ENCODE assay signal across 1 cellular context in the genomic region with DNA sequence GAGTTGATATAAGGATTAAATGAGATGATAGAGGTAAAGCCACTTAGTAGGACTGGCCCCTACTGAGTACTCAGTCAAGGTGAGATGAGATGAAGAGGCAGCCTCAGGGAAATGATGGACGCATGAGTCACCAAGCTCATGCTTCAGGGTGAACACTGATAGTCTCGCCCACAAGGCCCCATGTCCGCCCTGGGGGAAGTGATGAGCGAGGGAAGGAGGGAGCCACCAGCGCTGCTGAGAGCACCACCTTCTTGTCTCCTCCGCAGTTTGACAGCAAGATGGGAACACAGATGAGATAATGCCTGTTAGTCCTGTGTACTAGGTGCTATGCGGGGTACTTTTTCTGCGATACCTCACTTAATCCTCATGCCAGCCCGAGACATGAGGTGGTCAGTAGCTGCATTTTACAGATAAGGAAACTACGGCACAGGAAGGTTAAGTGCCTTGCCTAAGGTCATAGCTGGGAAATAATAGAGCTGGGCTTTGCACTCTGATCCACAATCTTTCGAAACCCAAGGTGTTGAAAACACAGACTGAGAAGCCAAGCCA.
TF ChIP-seq lines count a peak whose summit lies in the region.

No MANE protein-coding gene starts in this region.

TF ChIP-seq in K562, 482 proteins besides CTCF, POLR2A, EP300 and RAD21 (continued from another document and continues in another):
- TF ChIP-seq TRIM25 (IDR thresholded peaks at IDR 0.05; ENCODE audit: borderline replicate concordance) (no peak), ADNP (tag; IDR thresholded peaks at IDR 0.05) (no peak), ATF1 (CRISPR knock-in tag; IDR thresholded peaks at IDR 0.05) (no peak), ATF1 (tag; IDR thresholded peaks at IDR 0.05) (no peak), TEAD1 (CRISPR knock-in tag; IDR thresholded peaks at IDR 0.05) (no peak), CBFA2T2 (conservative IDR thresholded peaks at IDR 0.05) (peak; percentile 92), NFE2L1 (tag; IDR thresholded peaks at IDR 0.05; ENCODE audit: borderline replicate concordance, low read depth) (no peak), ILF3 (IDR thresholded peaks at IDR 0.05; ENCODE audit: borderline replicate concordance) (no peak), ZNF445 (CRISPR knock-in tag; IDR thresholded peaks at IDR 0.05; ENCODE audit: low read depth) (no peak), POLR2G (IDR thresholded peaks at IDR 0.05; ENCODE audit: low read depth, low read length) (no peak), ZNF175 (CRISPR knock-in tag; IDR thresholded peaks at IDR 0.05; ENCODE audit: low read depth) (0 out of 2 replicates have a peak, but pooled peaks have one; percentile 43), KLF6 (CRISPR knock-in tag; IDR thresholded peaks at IDR 0.05; ENCODE audit: borderline replicate concordance) (no peak), KLF16 (IDR thresholded peaks at IDR 0.05) (peak; percentile 87; the same call in 1 of the 2 replicates), DDX20 (tag; IDR thresholded peaks at IDR 0.05; ENCODE audit: low read depth) (no peak), ZNF134 (CRISPR knock-in tag; conservative IDR thresholded peaks at IDR 0.05) (no peak), GTF2E2 (tag; IDR thresholded peaks at IDR 0.05) (no peak), MTA1 (IDR thresholded peaks at IDR 0.05; ENCODE audit: borderline replicate concordance) (no peak; the same call in 1 of the 2 replicates), CEBPG (CRISPR knock-in tag; IDR thresholded peaks at IDR 0.05) (no peak), CEBPG (tag; conservative IDR thresholded peaks at IDR 0.05 in 1 of 2, IDR thresholded peaks at IDR 0.05 in 1 of 2) (peak in 1 of 2 experiments; percentile 40; a peak in 1 of 4 replicates), POLR2AphosphoS2 (IDR thresholded peaks at IDR 0.05; ENCODE audit: low read length) (no peak), KLF13 (tag; IDR thresholded peaks at IDR 0.05; ENCODE audit: borderline replicate concordance, low read depth) (no peak), SAFB2 (IDR thresholded peaks at IDR 0.05; ENCODE audit: borderline replicate concordance, low read depth, low read length, severe bottlenecking) (no peak), ZZZ3 (IDR thresholded peaks at IDR 0.05) (no peak), STAG1 (CRISPR knock-in tag; IDR thresholded peaks at IDR 0.05; ENCODE audit: borderline replicate concordance) (no peak), ZNF511 (CRISPR knock-in tag; IDR thresholded peaks at IDR 0.05) (no peak), SRSF9 (IDR thresholded peaks at IDR 0.05; ENCODE audit: borderline replicate concordance, low read depth, low read length) (no peak), PRPF4 (IDR thresholded peaks at IDR 0.05; ENCODE audit: insufficient read depth, low read depth, low read length, poor library complexity, severe bottlenecking) (no peak), ZKSCAN3 (CRISPR knock-in tag; IDR thresholded peaks at IDR 0.05) (no peak), ATF7 (IDR thresholded peaks at IDR 0.05) (peak; percentile 58), NR4A1 (CRISPR knock-in tag; IDR thresholded peaks at IDR 0.05) (no peak), NR4A1 (tag; IDR thresholded peaks at IDR 0.05) (no peak), MYNN (IDR thresholded peaks at IDR 0.05) (peak; percentile 88), MYNN (CRISPR knock-in tag; IDR thresholded peaks at IDR 0.05) (no peak), ETS1 (conservative IDR thresholded peaks at IDR 0.05; ENCODE audit: control insufficient read depth, low read depth, low read length) (no peak), ZNF354B (CRISPR knock-in tag; IDR thresholded peaks at IDR 0.05) (no peak), CREB3L1 (IDR thresholded peaks at IDR 0.05; ENCODE audit: borderline replicate concordance, low read depth) (peak; percentile 32; the same call in 1 of the 2 replicates), TGIF2 (CRISPR knock-in tag; IDR thresholded peaks at IDR 0.05) (no peak), FIP1L1 (IDR thresholded peaks at IDR 0.05; ENCODE audit: low read depth, low read length, poor library complexity, severe bottlenecking) (no peak), BRCA1 (IDR thresholded peaks at IDR 0.05) (no peak), BRCA1 (CRISPR knock-in tag; IDR thresholded peaks at IDR 0.05) (no peak), ILK (tag; IDR thresholded peaks at IDR 0.05; ENCODE audit: borderline replicate concordance, low read depth) (no peak), MXD1 (CRISPR knock-in tag; IDR thresholded peaks at IDR 0.05; ENCODE audit: borderline replicate concordance, poor library complexity, severe bottlenecking) (no peak), ZNF589 (CRISPR knock-in tag; IDR thresholded peaks at IDR 0.05; ENCODE audit: low read depth) (no peak), LCOR (CRISPR knock-in tag; IDR thresholded peaks at IDR 0.05) (no peak)
- TF ChIP-seq, protein P1, sequence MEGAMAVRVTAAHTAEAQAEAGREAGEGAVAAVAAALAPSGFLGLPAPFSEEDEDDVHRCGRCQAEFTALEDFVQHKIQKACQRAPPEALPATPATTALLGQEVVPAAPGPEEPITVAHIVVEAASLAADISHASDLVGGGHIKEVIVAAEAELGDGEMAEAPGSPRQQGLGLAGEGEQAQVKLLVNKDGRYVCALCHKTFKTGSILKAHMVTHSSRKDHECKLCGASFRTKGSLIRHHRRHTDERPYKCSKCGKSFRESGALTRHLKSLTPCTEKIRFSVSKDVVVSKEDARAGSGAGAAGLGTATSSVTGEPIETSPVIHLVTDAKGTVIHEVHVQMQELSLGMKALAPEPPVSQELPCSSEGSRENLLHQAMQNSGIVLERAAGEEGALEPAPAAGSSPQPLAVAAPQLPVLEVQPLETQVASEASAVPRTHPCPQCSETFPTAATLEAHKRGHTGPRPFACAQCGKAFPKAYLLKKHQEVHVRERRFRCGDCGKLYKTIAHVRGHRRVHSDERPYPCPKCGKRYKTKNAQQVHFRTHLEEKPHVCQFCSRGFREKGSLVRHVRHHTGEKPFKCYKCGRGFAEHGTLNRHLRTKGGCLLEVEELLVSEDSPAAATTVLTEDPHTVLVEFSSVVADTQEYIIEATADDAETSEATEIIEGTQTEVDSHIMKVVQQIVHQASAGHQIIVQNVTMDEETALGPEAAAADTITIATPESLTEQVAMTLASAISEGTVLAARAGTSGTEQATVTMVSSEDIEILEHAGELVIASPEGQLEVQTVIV (CRISPR knock-in tag; IDR thresholded peaks at IDR 0.05; ENCODE audit: borderline replicate concordance) = no peak
- TF ChIP-seq, protein P2, sequence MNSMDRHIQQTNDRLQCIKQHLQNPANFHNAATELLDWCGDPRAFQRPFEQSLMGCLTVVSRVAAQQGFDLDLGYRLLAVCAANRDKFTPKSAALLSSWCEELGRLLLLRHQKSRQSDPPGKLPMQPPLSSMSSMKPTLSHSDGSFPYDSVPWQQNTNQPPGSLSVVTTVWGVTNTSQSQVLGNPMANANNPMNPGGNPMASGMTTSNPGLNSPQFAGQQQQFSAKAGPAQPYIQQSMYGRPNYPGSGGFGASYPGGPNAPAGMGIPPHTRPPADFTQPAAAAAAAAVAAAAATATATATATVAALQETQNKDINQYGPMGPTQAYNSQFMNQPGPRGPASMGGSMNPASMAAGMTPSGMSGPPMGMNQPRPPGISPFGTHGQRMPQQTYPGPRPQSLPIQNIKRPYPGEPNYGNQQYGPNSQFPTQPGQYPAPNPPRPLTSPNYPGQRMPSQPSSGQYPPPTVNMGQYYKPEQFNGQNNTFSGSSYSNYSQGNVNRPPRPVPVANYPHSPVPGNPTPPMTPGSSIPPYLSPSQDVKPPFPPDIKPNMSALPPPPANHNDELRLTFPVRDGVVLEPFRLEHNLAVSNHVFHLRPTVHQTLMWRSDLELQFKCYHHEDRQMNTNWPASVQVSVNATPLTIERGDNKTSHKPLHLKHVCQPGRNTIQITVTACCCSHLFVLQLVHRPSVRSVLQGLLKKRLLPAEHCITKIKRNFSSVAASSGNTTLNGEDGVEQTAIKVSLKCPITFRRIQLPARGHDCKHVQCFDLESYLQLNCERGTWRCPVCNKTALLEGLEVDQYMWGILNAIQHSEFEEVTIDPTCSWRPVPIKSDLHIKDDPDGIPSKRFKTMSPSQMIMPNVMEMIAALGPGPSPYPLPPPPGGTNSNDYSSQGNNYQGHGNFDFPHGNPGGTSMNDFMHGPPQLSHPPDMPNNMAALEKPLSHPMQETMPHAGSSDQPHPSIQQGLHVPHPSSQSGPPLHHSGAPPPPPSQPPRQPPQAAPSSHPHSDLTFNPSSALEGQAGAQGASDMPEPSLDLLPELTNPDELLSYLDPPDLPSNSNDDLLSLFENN (IDR thresholded peaks at IDR 0.05; ENCODE audit: low read depth in 2 of 2, low read length in 2 of 2) = no peak
- TF ChIP-seq, protein P3, sequence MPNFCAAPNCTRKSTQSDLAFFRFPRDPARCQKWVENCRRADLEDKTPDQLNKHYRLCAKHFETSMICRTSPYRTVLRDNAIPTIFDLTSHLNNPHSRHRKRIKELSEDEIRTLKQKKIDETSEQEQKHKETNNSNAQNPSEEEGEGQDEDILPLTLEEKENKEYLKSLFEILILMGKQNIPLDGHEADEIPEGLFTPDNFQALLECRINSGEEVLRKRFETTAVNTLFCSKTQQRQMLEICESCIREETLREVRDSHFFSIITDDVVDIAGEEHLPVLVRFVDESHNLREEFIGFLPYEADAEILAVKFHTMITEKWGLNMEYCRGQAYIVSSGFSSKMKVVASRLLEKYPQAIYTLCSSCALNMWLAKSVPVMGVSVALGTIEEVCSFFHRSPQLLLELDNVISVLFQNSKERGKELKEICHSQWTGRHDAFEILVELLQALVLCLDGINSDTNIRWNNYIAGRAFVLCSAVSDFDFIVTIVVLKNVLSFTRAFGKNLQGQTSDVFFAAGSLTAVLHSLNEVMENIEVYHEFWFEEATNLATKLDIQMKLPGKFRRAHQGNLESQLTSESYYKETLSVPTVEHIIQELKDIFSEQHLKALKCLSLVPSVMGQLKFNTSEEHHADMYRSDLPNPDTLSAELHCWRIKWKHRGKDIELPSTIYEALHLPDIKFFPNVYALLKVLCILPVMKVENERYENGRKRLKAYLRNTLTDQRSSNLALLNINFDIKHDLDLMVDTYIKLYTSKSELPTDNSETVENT (CRISPR knock-in tag; IDR thresholded peaks at IDR 0.05) = no peak
- TF ChIP-seq, protein P4, sequence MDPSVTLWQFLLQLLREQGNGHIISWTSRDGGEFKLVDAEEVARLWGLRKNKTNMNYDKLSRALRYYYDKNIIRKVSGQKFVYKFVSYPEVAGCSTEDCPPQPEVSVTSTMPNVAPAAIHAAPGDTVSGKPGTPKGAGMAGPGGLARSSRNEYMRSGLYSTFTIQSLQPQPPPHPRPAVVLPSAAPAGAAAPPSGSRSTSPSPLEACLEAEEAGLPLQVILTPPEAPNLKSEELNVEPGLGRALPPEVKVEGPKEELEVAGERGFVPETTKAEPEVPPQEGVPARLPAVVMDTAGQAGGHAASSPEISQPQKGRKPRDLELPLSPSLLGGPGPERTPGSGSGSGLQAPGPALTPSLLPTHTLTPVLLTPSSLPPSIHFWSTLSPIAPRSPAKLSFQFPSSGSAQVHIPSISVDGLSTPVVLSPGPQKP (CRISPR knock-in tag; IDR thresholded peaks at IDR 0.05) = no peak
- TF ChIP-seq, protein P5, sequence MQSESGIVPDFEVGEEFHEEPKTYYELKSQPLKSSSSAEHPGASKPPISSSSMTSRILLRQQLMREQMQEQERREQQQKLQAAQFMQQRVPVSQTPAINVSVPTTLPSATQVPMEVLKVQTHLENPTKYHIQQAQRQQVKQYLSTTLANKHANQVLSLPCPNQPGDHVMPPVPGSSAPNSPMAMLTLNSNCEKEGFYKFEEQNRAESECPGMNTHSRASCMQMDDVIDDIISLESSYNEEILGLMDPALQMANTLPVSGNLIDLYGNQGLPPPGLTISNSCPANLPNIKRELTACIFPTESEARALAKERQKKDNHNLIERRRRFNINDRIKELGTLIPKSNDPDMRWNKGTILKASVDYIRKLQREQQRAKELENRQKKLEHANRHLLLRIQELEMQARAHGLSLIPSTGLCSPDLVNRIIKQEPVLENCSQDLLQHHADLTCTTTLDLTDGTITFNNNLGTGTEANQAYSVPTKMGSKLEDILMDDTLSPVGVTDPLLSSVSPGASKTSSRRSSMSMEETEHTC (IDR thresholded peaks at IDR 0.05) = peak; percentile 54; the same call in 1 of the 2 replicates
